Comparison of ENCODE assay signal across 1 cellular context in genomic region chr2:223041527-223042109, GRCh38.
TF ChIP-seq lines count a peak whose summit lies in the region.

No MANE protein-coding gene starts in this region.

TF ChIP-seq in K562, 482 proteins besides CTCF, POLR2A, EP300 and RAD21 (continued from another document and continues in another):
- TF ChIP-seq ATF6 (CRISPR knock-in tag; IDR thresholded peaks at IDR 0.05) (no peak), ZZZ3 (IDR thresholded peaks at IDR 0.05) (no peak), ZNF583 (CRISPR knock-in tag; IDR thresholded peaks at IDR 0.05) (no peak), PKNOX1 (IDR thresholded peaks at IDR 0.05) (0 out of 2 replicates have a peak, but pooled peaks have one; percentile 13), SMARCA4 (IDR thresholded peaks at IDR 0.05) (peak; percentile 59), PREB (CRISPR knock-in tag; IDR thresholded peaks at IDR 0.05) (no peak), FOXA1 (IDR thresholded peaks at IDR 0.05; ENCODE audit: borderline replicate concordance) (no peak), GATA2 (CRISPR knock-in tag; IDR thresholded peaks at IDR 0.05) (no peak), RB1 (IDR thresholded peaks at IDR 0.05; ENCODE audit: low read depth) (no peak), SPI1 (IDR thresholded peaks at IDR 0.05; ENCODE audit: borderline replicate concordance, low read depth, low read length) (no peak), NR2F6 (CRISPR knock-in tag; IDR thresholded peaks at IDR 0.05) (no peak), RBFOX2 (IDR thresholded peaks at IDR 0.05; ENCODE audit: low read depth, low read length) (peak; percentile 33; the same call in 1 of the 2 replicates), ZNF778 (CRISPR knock-in tag; IDR thresholded peaks at IDR 0.05) (no peak), MEF2D (tag; conservative IDR thresholded peaks at IDR 0.05; ENCODE audit: low read depth) (no peak), FOSL1 (tag; conservative IDR thresholded peaks at IDR 0.05) (peak; percentile 86), ZNF445 (CRISPR knock-in tag; IDR thresholded peaks at IDR 0.05; ENCODE audit: low read depth) (no peak), MCM2 (IDR thresholded peaks at IDR 0.05; ENCODE audit: low read depth) (no peak), MYC (IDR thresholded peaks at IDR 0.05; ENCODE audit: low read depth, low read length) (no peak), MYC (CRISPR knock-in tag; IDR thresholded peaks at IDR 0.05; ENCODE audit: borderline replicate concordance, low read depth) (no peak), ELK1 (CRISPR knock-in tag; IDR thresholded peaks at IDR 0.05) (no peak), FOS (IDR thresholded peaks at IDR 0.05; ENCODE audit: extremely low read depth, insufficient read length) (peak; percentile 16), ZNF41 (CRISPR knock-in tag; conservative IDR thresholded peaks at IDR 0.05) (no peak), TSHZ1 (CRISPR knock-in tag; IDR thresholded peaks at IDR 0.05) (no peak), DPF2 (IDR thresholded peaks at IDR 0.05) (peak; percentile 49; the same call in 1 of the 2 replicates), U2AF1 (optimal IDR thresholded peaks at IDR 0.05; ENCODE audit: low read depth, low read length) (no peak), SLC30A9 (CRISPR knock-in tag; IDR thresholded peaks at IDR 0.05) (no peak), GTF2F1 (IDR thresholded peaks at IDR 0.05; ENCODE audit: low read depth, low read length) (no peak), MED1 (CRISPR knock-in tag; IDR thresholded peaks at IDR 0.05; ENCODE audit: borderline replicate concordance) (no peak), ZNF347 (CRISPR knock-in tag; IDR thresholded peaks at IDR 0.05; ENCODE audit: low read depth) (no peak), YY1 (IDR thresholded peaks at IDR 0.05; ENCODE audit: borderline replicate concordance in 1 of 3, control insufficient read depth in 1 of 3, extremely low read depth in 1 of 3, insufficient read depth in 3 of 3, insufficient read length in 1 of 3, insufficient replicate concordance in 2 of 3, low read depth in 1 of 3, low read length in 2 of 3) (peak in 1 of 3 experiments; percentile 30), ELF2 (CRISPR knock-in tag; IDR thresholded peaks at IDR 0.05) (no peak), CBFA2T3 (IDR thresholded peaks at IDR 0.05) (no peak), ZNF592 (IDR thresholded peaks at IDR 0.05) (peak; percentile 42; the same call in 1 of the 2 replicates), MTA3 (IDR thresholded peaks at IDR 0.05; ENCODE audit: borderline replicate concordance) (no peak), MEIS2 (IDR thresholded peaks at IDR 0.05; ENCODE audit: partially characterized antibody) (peak; percentile 7), ATF3 (IDR thresholded peaks at IDR 0.05) (peak; percentile 88), ATF3 (CRISPR knock-in tag; conservative IDR thresholded peaks at IDR 0.05) (no peak)
- TF ChIP-seq, protein P1, sequence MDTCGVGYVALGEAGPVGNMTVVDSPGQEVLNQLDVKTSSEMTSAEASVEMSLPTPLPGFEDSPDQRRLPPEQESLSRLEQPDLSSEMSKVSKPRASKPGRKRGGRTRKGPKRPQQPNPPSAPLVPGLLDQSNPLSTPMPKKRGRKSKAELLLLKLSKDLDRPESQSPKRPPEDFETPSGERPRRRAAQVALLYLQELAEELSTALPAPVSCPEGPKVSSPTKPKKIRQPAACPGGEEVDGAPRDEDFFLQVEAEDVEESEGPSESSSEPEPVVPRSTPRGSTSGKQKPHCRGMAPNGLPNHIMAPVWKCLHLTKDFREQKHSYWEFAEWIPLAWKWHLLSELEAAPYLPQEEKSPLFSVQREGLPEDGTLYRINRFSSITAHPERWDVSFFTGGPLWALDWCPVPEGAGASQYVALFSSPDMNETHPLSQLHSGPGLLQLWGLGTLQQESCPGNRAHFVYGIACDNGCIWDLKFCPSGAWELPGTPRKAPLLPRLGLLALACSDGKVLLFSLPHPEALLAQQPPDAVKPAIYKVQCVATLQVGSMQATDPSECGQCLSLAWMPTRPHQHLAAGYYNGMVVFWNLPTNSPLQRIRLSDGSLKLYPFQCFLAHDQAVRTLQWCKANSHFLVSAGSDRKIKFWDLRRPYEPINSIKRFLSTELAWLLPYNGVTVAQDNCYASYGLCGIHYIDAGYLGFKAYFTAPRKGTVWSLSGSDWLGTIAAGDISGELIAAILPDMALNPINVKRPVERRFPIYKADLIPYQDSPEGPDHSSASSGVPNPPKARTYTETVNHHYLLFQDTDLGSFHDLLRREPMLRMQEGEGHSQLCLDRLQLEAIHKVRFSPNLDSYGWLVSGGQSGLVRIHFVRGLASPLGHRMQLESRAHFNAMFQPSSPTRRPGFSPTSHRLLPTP (IDR thresholded peaks at IDR 0.05; ENCODE audit: borderline replicate concordance, extremely low read depth, insufficient read length): no peak
- TF ChIP-seq, protein P2, sequence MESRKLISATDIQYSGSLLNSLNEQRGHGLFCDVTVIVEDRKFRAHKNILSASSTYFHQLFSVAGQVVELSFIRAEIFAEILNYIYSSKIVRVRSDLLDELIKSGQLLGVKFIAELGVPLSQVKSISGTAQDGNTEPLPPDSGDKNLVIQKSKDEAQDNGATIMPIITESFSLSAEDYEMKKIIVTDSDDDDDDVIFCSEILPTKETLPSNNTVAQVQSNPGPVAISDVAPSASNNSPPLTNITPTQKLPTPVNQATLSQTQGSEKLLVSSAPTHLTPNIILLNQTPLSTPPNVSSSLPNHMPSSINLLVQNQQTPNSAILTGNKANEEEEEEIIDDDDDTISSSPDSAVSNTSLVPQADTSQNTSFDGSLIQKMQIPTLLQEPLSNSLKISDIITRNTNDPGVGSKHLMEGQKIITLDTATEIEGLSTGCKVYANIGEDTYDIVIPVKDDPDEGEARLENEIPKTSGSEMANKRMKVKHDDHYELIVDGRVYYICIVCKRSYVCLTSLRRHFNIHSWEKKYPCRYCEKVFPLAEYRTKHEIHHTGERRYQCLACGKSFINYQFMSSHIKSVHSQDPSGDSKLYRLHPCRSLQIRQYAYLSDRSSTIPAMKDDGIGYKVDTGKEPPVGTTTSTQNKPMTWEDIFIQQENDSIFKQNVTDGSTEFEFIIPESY (CRISPR knock-in tag; IDR thresholded peaks at IDR 0.05): no peak
- TF ChIP-seq, protein P3, sequence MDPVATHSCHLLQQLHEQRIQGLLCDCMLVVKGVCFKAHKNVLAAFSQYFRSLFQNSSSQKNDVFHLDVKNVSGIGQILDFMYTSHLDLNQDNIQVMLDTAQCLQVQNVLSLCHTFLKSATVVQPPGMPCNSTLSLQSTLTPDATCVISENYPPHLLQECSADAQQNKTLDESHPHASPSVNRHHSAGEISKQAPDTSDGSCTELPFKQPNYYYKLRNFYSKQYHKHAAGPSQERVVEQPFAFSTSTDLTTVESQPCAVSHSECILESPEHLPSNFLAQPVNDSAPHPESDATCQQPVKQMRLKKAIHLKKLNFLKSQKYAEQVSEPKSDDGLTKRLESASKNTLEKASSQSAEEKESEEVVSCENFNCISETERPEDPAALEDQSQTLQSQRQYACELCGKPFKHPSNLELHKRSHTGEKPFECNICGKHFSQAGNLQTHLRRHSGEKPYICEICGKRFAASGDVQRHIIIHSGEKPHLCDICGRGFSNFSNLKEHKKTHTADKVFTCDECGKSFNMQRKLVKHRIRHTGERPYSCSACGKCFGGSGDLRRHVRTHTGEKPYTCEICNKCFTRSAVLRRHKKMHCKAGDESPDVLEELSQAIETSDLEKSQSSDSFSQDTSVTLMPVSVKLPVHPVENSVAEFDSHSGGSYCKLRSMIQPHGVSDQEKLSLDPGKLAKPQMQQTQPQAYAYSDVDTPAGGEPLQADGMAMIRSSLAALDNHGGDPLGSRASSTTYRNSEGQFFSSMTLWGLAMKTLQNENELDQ (CRISPR knock-in tag; IDR thresholded peaks at IDR 0.05; ENCODE audit: borderline replicate concordance): no peak
